13 cellular contexts compared by ENCODE assay signal in genomic region chr9:112771359-112772214, GRCh38. TPM values are rescaled to one million over a fixed set of nuclear protein-coding genes. Genes with fewer than 3 reads are reported as not detected.
DNase-seq lines count a peak whose midpoint lies in the region; ATAC-seq, FAIRE-seq and TF ChIP-seq lines count a peak whose summit lies in the region.
"Had no signal": no experiment of that assay in that cellular context is flagged by ENCODE, and none has a peak within 500 bp of the region (broad histone marks: within the 10 kb centered on the region; RNA-seq: fewer than 3 reads in every experiment).

No MANE protein-coding gene starts in this region.

- H3K36me3 Mint-ChIP-seq in activated T-cell treated with anti-CD3 and anti-CD28 coated beads, Interleukin-2, amount 50 U/mL, for 4 hours (ENCODE audit: insufficient read depth): peaks cover 12% of the 10 kb centered on the region
- H3K36me3 Mint-ChIP-seq in stimulated activated naive CD8-positive, alpha-beta T cell treated with anti-CD3 and anti-CD28 coated beads, Interleukin-15, Interleukin-2, amounts not matched to agents 100 ng/mL and 50 ng/mL, for 24 hours (ENCODE audit: low read depth): peaks cover 25% of the 10 kb centered on the region

- H3K4me2 ChIP-seq in GM12878 (ENCODE audit: control insufficient read depth, insufficient read depth) (peak overlapping the region; percentile 63), smooth muscle cell (no peak overlapping the region)

- peak overlapping the region; percentile 11; the same call in 1 of the 2 replicates for H3K27ac ChIP-seq in HUES64 (ENCODE audit: low read depth, low read length)
- peak overlapping the region; percentile 20; the same call in 1 of the 2 replicates for H3K27ac ChIP-seq in GM12878 (ENCODE audit: control insufficient read depth, insufficient read depth)
- H3K27ac ChIP-seq in WERI-Rb-1: no peak overlapping the region
- no peak overlapping the region for H3K27ac ChIP-seq in smooth muscle cell (ENCODE audit: low read depth)
- H3K27ac ChIP-seq: parathyroid adenoma, SK-N-MC had no signal

- POLR2A ChIA-PET in GM12878 (lab: Charles Lee): no interaction called here

- no peak for TF ChIP-seq EP300 in GM12878 (IDR thresholded peaks at IDR 0.05; ENCODE audit: borderline replicate concordance in 1 of 2, control insufficient read depth in 1 of 2, low read depth in 2 of 2, low read length in 2 of 2)

- FAIRE-seq in GM12878 (lab: Jason Lieb, UNC): peak; percentile 65

- H3K4me3 ChIP-seq in HUES64 (ENCODE audit: low read length): no peak overlapping the region
- H3K4me3 ChIP-seq in GM12878: 0 out of 2 replicates have a peak overlapping the region, but pooled peaks have one; percentile 27
- no peak overlapping the region for H3K4me3 ChIP-seq in WERI-Rb-1 (ENCODE audit: low read depth, low read length)
- no peak overlapping the region for H3K4me3 ChIP-seq in smooth muscle cell
- H3K4me3 ChIP-seq: SK-N-MC, transverse colon had no signal

- RAD21 ChIA-PET in GM12878 (lab: Charles Lee; ENCODE audit: unreplicated experiment): no interaction called here

- ATAC-seq in activated T-cell treated with anti-CD3 and anti-CD28 coated beads, Interleukin-2, amount 50 U/mL, for 4 hours: peak; percentile 55 to 56
- ATAC-seq in GM12878: peak; percentile 38; the same call in 2 of the 3 replicates
- ATAC-seq: left cardiac atrium had no signal

- H3K9me3 Mint-ChIP-seq in activated T-cell treated with anti-CD3 and anti-CD28 coated beads, Interleukin-2, amount 50 U/mL, for 4 hours: peaks cover 1% of the 10 kb centered on the region
- H3K9me3 Mint-ChIP-seq in stimulated activated naive CD8-positive, alpha-beta T cell treated with anti-CD3 and anti-CD28 coated beads, Interleukin-15, Interleukin-2, amounts not matched to agents 100 ng/mL and 50 ng/mL, for 24 hours: peaks cover 4% of the 10 kb centered on the region

- H3K4me1 Mint-ChIP-seq in activated T-cell treated with anti-CD3 and anti-CD28 coated beads, Interleukin-2, amount 50 U/mL, for 4 hours (ENCODE audit: low read depth): peaks cover 31% of the 10 kb centered on the region
- peaks cover 38% of the 10 kb centered on the region for H3K4me1 Mint-ChIP-seq in stimulated activated naive CD8-positive, alpha-beta T cell treated with anti-CD3 and anti-CD28 coated beads, Interleukin-15, Interleukin-2, amounts not matched to agents 100 ng/mL and 50 ng/mL, for 24 hours (ENCODE audit: low read depth)

- in situ Hi-C loops in GM12878 (cut with MboI): no loop called here

- H3K4me1 ChIP-seq in HUES64 (ENCODE audit: insufficient read depth, low read length): peaks cover 22% of the 10 kb centered on the region
- peaks cover 28% of the 10 kb centered on the region for H3K4me1 ChIP-seq in GM12878 (ENCODE audit: control insufficient read depth, insufficient read depth, low read length)
- H3K4me1 ChIP-seq in smooth muscle cell (ENCODE audit: low read depth): no peaks in the 10 kb centered on the region
- H3K4me1 ChIP-seq: parathyroid adenoma had no signal

- no peaks in the 10 kb centered on the region for H3K27me3 Mint-ChIP-seq in activated T-cell treated with anti-CD3 and anti-CD28 coated beads, Interleukin-2, amount 50 U/mL, for 4 hours (ENCODE audit: low read depth)
- peaks cover 3% of the 10 kb centered on the region for H3K27me3 Mint-ChIP-seq in stimulated activated naive CD8-positive, alpha-beta T cell treated with anti-CD3 and anti-CD28 coated beads, Interleukin-15, Interleukin-2, amounts not matched to agents 100 ng/mL and 50 ng/mL, for 24 hours

- DNase-seq in activated T-cell treated with anti-CD3 and anti-CD28 coated beads, Interleukin-2, amount 50 U/mL, for 4 hours: no peak
- no peak for DNase-seq in activated T-cell treated with anti-CD3 and anti-CD28 coated beads, Interleukin-2, amount 50 U/mL, for 1 hour
- DNase-seq in GM12878 (ENCODE audit: low read depth, low spot score): no peak
- no peak for DNase-seq in WERI-Rb-1
- DNase-seq in smooth muscle cell (lab: John Stamatoyannopoulos, UW; ENCODE audit: unreplicated experiment): no peak
- DNase-seq in NCI-H2227 (lab: John Stamatoyannopoulos, UW; ENCODE audit: unreplicated experiment): no peak
- DNase-seq: left cardiac atrium, NCI-H446, transverse colon had no signal

- SMC1A ChIA-PET in GM12878 (lab: Charles Lee; ENCODE audit: uncharacterized antibody, unreplicated experiment): interaction anchor here (0.6 kb wide), 1 partner anchor 33 kb away, joined by 3 read pairs; no protein-coding TSS in a partner anchor

- no peaks in the 10 kb centered on the region for H3K79me2 ChIP-seq in GM12878 (ENCODE audit: control insufficient read depth, insufficient read depth, low read length)
- H3K79me2 ChIP-seq in smooth muscle cell (ENCODE audit: low read depth): peaks cover 27% of the 10 kb centered on the region
- H3K79me2 ChIP-seq: parathyroid adenoma had no signal

- H3K9ac ChIP-seq in HUES64 (ENCODE audit: low read depth, low read length): no peak overlapping the region
- H3K9ac ChIP-seq in GM12878 (ENCODE audit: control insufficient read depth, insufficient read depth, low read length): no peak overlapping the region
- no peak overlapping the region for H3K9ac ChIP-seq in smooth muscle cell (ENCODE audit: low read depth)
- H3K9ac ChIP-seq: parathyroid adenoma had no signal

- H3K27me3 ChIP-seq in HUES64 (ENCODE audit: insufficient read depth, low read length) (no peaks in the 10 kb centered on the region), GM12878 (replicated peaks in 1 of 2; ENCODE audit: control insufficient read depth in 2 of 2, insufficient read depth in 2 of 2, low read length in 1 of 2) (peaks cover 0 to 2% of the 10 kb centered on the region in 2 experiments; a peak in 2 of 4 replicates), WERI-Rb-1 (ENCODE audit: insufficient read depth, low read depth, severe bottlenecking) (no peaks in the 10 kb centered on the region), smooth muscle cell (ENCODE audit: low read depth) (no peaks in the 10 kb centered on the region)
- H3K27me3 ChIP-seq: transverse colon had no signal

- no peak overlapping the region for H3K4me3 Mint-ChIP-seq in activated T-cell treated with anti-CD3 and anti-CD28 coated beads, Interleukin-2, amount 50 U/mL, for 4 hours
- H3K4me3 Mint-ChIP-seq in stimulated activated naive CD8-positive, alpha-beta T cell treated with anti-CD3 and anti-CD28 coated beads, Interleukin-15, Interleukin-2, amounts not matched to agents 100 ng/mL and 50 ng/mL, for 24 hours: peak overlapping the region; percentile 40

- H3K27ac Mint-ChIP-seq in stimulated activated naive CD8-positive, alpha-beta T cell treated with anti-CD3 and anti-CD28 coated beads, Interleukin-15, Interleukin-2, amounts not matched to agents 100 ng/mL and 50 ng/mL, for 24 hours: peak overlapping the region; percentile 76

- CTCF ChIA-PET in GM12878 (lab: Yijun Ruan, JAX): no interaction called here

- 80% methylated on average over 7 of the region's 8 CpGs for WGBS in HUES64
- 33% methylated on average over 8 of the region's 8 CpGs for WGBS in GM12878 (ENCODE audit: insufficient coverage, insufficient replicate concordance, low lambda C conversion rate, missing lambda C conversion rate)
- WGBS in smooth muscle cell (ENCODE audit: low lambda C conversion rate): 80% methylated on average over 8 of the region's 8 CpGs

- TF ChIP-seq POLR2A in GM12878 (IDR thresholded peaks at IDR 0.05; ENCODE audit: low read depth, low read length): no peak

- H4K20me1 ChIP-seq in GM12878 (ENCODE audit: control insufficient read depth, insufficient read depth) (0 out of 2 replicates have a peak, but pooled peaks cover 3% of the 10 kb centered on the region), smooth muscle cell (ENCODE audit: low read depth) (peaks cover 29% of the 10 kb centered on the region)

- H2AFZ ChIP-seq in GM12878 (ENCODE audit: control insufficient read depth, low read depth, low read length) (peak overlapping the region; percentile 43), smooth muscle cell (ENCODE audit: low read depth) (no peak overlapping the region)
- H2AFZ ChIP-seq: parathyroid adenoma had no signal

- no peaks in the 10 kb centered on the region for H3K36me3 ChIP-seq in HUES64 (ENCODE audit: insufficient read depth, low read length)
- H3K36me3 ChIP-seq in GM12878 (ENCODE audit: control insufficient read depth in 2 of 2, insufficient read depth in 2 of 2, low read length in 1 of 2): no peaks in the 10 kb centered on the region
- H3K36me3 ChIP-seq in WERI-Rb-1: 0 out of 2 replicates have a peak, but pooled peaks cover 2% of the 10 kb centered on the region
- H3K36me3 ChIP-seq in smooth muscle cell (ENCODE audit: low read depth): peaks cover under 1% of the 10 kb centered on the region
- H3K36me3 ChIP-seq: transverse colon had no signal

- TF ChIP-seq CTCF in GM12878 (IDR thresholded peaks at IDR 0.05 in 2 of 3, conservative IDR thresholded peaks at IDR 0.05 in 1 of 3; ENCODE audit: control insufficient read depth in 2 of 3, extremely low read depth in 1 of 3, insufficient read depth in 1 of 3, low read depth in 3 of 3, low read length in 3 of 3): no peak
- no peak for TF ChIP-seq CTCF in WERI-Rb-1 (IDR thresholded peaks at IDR 0.05; ENCODE audit: low read depth, low read length)
- TF ChIP-seq CTCF in smooth muscle cell (IDR thresholded peaks at IDR 0.05; ENCODE audit: borderline replicate concordance, insufficient read depth, poor library complexity, severe bottlenecking): no peak

- no TSS peak for BruUV-seq in GM12878 (replicated peaks; lab: Mats Ljungman, UMichigan)

- intact Hi-C loops in GM12878 (cut with micrococcal nuclease; ENCODE audit: unreplicated experiment): no loop called here

- H3K9me3 ChIP-seq in HUES64 (ENCODE audit: insufficient read depth, low read depth, low read length): 0 out of 2 replicates have a peak, but pooled peaks cover 2% of the 10 kb centered on the region
- no peaks in the 10 kb centered on the region; the same call in 2 of the 3 replicates for H3K9me3 ChIP-seq in GM12878 (replicated peaks; ENCODE audit: control insufficient read depth, insufficient read depth, low read length)
- peaks cover under 1% of the 10 kb centered on the region for H3K9me3 ChIP-seq in WERI-Rb-1 (ENCODE audit: severe bottlenecking)
- no peaks in the 10 kb centered on the region for H3K9me3 ChIP-seq in smooth muscle cell (replicated peaks; ENCODE audit: low read depth)
- H3K9me3 ChIP-seq: transverse colon had no signal

- TF ChIP-seq RAD21 in GM12878 (IDR thresholded peaks at IDR 0.05; ENCODE audit: insufficient read depth, low read depth, low read length): no peak

- H3F3A ChIP-seq in smooth muscle cell (ENCODE audit: low read depth): no peaks in the 10 kb centered on the region

RNA-seq across cellular contexts. Expression of gene SNX30, which starts 21.0 kb away (rescaled TPM):
- 1 to 10 TPM; 2.3 to 3.8 (median 3.2) TPM for total RNA-seq in activated T-cell treated with anti-CD3 and anti-CD28 coated beads, Interleukin-2, amount 50 U/mL, for 4 hours
- 5.7 TPM for polyA plus RNA-seq in HUES64 (2013, experiment 1 of 2)
- polyA plus RNA-seq in HUES64 (2013, experiment 2 of 2): 7.8 TPM
- 2.5 and 2.8 TPM in 2 replicates for total RNA-seq in GM12878 (2013; cell fraction: nucleolus; rRNA removed)
- total RNA-seq in GM12878 (2014; rRNA removed) (2.7 and 2.8 TPM in 2 replicates), GM12878 (2014; rRNA removed; fragmentation: Illumina TruSeq; extraction: Trizol) (3.5 and 3.7 TPM in 2 replicates), GM12878 (2021) (3.6 and 4.0 TPM in 2 replicates), smooth muscle cell (10.7 and 13.5 TPM in 2 replicates)
- 3.6 TPM for polyA plus RNA-seq in GM12878 (2011; ENCODE audit: low read depth)
- polyA plus RNA-seq in GM12878 (2011; rRNA removed) (0.73 and 0.84 TPM in 2 replicates), GM12878 (2014; fragmentation: Illumina TruSeq; extraction: Trizol) (3.5 and 3.9 TPM in 2 replicates), GM12878 (2014; fragmentation: Nextera tagmentation; extraction: Ambion mirVana) (under 1 TPM; 0.55 to 0.72 TPM), GM12878 (2014; rRNA removed) (2.1 and 2.9 TPM in 2 replicates), GM12878 (2016; fragmentation: Nextera tagmentation; extraction: Ambion mirVana) (under 1 TPM; 0.53 to 0.71 TPM), smooth muscle cell (2.1 and 3.6 TPM in 2 replicates)
- polyA plus RNA-seq in GM12878 (2011; cell fraction: cytosol; rRNA removed): 0.55 and 0.70 TPM in 2 replicates
- 0.76 and 1.0 TPM in 2 replicates for polyA plus RNA-seq in GM12878 (2011; cell fraction: nucleus; rRNA removed)
- 3.4 and 3.9 TPM in 2 replicates for polyA plus RNA-seq in GM12878 (2012)
- 1.3 and 2.0 TPM in 2 replicates for polyA minus RNA-seq in GM12878 (2011; rRNA and poly(A)+ RNA removed)
- polyA minus RNA-seq in GM12878 (2011; cell fraction: cytosol; rRNA and poly(A)+ RNA removed): 0.62 and 1.7 TPM in 2 replicates
- polyA minus RNA-seq in GM12878 (2011; cell fraction: nucleus; rRNA and poly(A)+ RNA removed): 0.48 and 0.86 TPM in 2 replicates

RNA-seq across cellular contexts. Expression of gene INIP, which starts 53.7 kb away (rescaled TPM):
- 10 to 100 TPM; 37.8 to 45.9 (median 41.9) TPM for total RNA-seq in activated T-cell treated with anti-CD3 and anti-CD28 coated beads, Interleukin-2, amount 50 U/mL, for 4 hours
- 16.7 TPM for polyA plus RNA-seq in HUES64 (2013, experiment 1 of 2)
- 19.6 TPM for polyA plus RNA-seq in HUES64 (2013, experiment 2 of 2)
- 9.5 and 11.1 TPM in 2 replicates for total RNA-seq in GM12878 (2013; cell fraction: nucleolus; rRNA removed)
- total RNA-seq in GM12878 (2014; rRNA removed) (19.9 and 24.2 TPM in 2 replicates), GM12878 (2014; rRNA removed; fragmentation: Illumina TruSeq; extraction: Trizol) (27.3 and 29.7 TPM in 2 replicates), GM12878 (2021) (31.1 and 31.7 TPM in 2 replicates), smooth muscle cell (25.8 and 32.7 TPM in 2 replicates)
- polyA plus RNA-seq in GM12878 (2011; ENCODE audit: low read depth): 12.8 TPM
- polyA plus RNA-seq in GM12878 (2011; rRNA removed) (42.1 and 56.6 TPM in 2 replicates), GM12878 (2014; fragmentation: Illumina TruSeq; extraction: Trizol) (33.3 and 37.2 TPM in 2 replicates), GM12878 (2014; fragmentation: Nextera tagmentation; extraction: Ambion mirVana) (10 to 100 TPM; 61.2 to 66.5 TPM), GM12878 (2014; rRNA removed) (17.3 and 18.9 TPM in 2 replicates), GM12878 (2016; fragmentation: Nextera tagmentation; extraction: Ambion mirVana) (10 to 100 TPM; 48.5 to 53.1 TPM), smooth muscle cell (14.9 and 19.8 TPM in 2 replicates)
- polyA plus RNA-seq in GM12878 (2011; cell fraction: cytosol; rRNA removed): 13.4 and 15.4 TPM in 2 replicates
- polyA plus RNA-seq in GM12878 (2011; cell fraction: nucleus; rRNA removed): 7.3 and 8.5 TPM in 2 replicates
- 14.0 and 16.5 TPM in 2 replicates for polyA plus RNA-seq in GM12878 (2012)
- polyA minus RNA-seq in GM12878 (2011; rRNA and poly(A)+ RNA removed): 13.0 and 30.0 TPM in 2 replicates
- 4.9 and 6.0 TPM in 2 replicates for polyA minus RNA-seq in GM12878 (2011; cell fraction: cytosol; rRNA and poly(A)+ RNA removed)
- 1.3 and 5.8 TPM in 2 replicates for polyA minus RNA-seq in GM12878 (2011; cell fraction: nucleus; rRNA and poly(A)+ RNA removed)

Comparison
In these comparisons a context has a peak if more than half of its experiments do, and no peak if none do; other contexts are left out.
1. H3K27ac ChIP-seq: peak in HUES64 (single experiment) and GM12878 (single experiment); none in WERI-Rb-1 (single experiment) and smooth muscle cell (single experiment).